In genomic region chr2:21910832-21911507, GRCh38 we compare ENCODE assay signal across 17 cellular contexts.
DNase-seq lines count a peak whose midpoint lies in the region; ATAC-seq and TF ChIP-seq lines count a peak whose summit lies in the region.
"Had no signal": no experiment of that assay in that cellular context is flagged by ENCODE, and none has a peak within 500 bp of the region (broad histone marks: within the 10 kb centered on the region; RNA-seq: fewer than 3 reads in every experiment).

No MANE protein-coding gene starts in this region.

- H3K27ac ChIP-seq in KMS-11 (no peak overlapping the region), fibroblast of lung (ENCODE audit: insufficient read depth, low read length) (no peak overlapping the region)
- H3K27ac ChIP-seq: GM23248 had no signal

- no peak for DNase-seq in fibroblast of lung (ENCODE audit: low read depth in 2 of 2)
- DNase-seq in head of caudate nucleus: no peak
- no peak for DNase-seq in LoVo (ENCODE audit: low spot score)
- no peak for DNase-seq in SHP77 (lab: John Stamatoyannopoulos, UW)
- DNase-seq: BE2C; CD4-positive, alpha-beta T cell; GM23248; Karpas-422; NCI-H187; NCI-H2171; NCI-H446; NCI-H69; T-helper 9 cell had no signal

- H3K27me3 ChIP-seq in KMS-11 (ENCODE audit: insufficient read depth, low read depth) (no peaks in the 10 kb centered on the region), fibroblast of lung (ENCODE audit: control insufficient read depth, insufficient read depth, low read length) (no peaks in the 10 kb centered on the region)
- H3K27me3 ChIP-seq: BE2C had no signal

- H3K4me3 ChIP-seq in KMS-11 (IDR thresholded peaks at IDR 0.05; ENCODE audit: insufficient read depth, low read depth, low read length): no peak overlapping the region
- H3K4me3 ChIP-seq in fibroblast of lung (replicated peaks in 1 of 4; ENCODE audit: control extremely low read depth in 1 of 4, insufficient read depth in 1 of 4, low read depth in 3 of 4, low read length in 4 of 4): peak overlapping the region in 1 of 4 experiments; percentile 25
- H3K4me3 ChIP-seq: GM23248 had no signal

- intact Hi-C loops in head of caudate nucleus (cut with DNase I): no loop called here

- TF ChIP-seq CTCF in KMS-11 (conservative IDR thresholded peaks at IDR 0.05; ENCODE audit: low read depth, low read length): no peak
- TF ChIP-seq CTCF in fibroblast of lung (conservative IDR thresholded peaks at IDR 0.05 in 1 of 2, IDR thresholded peaks at IDR 0.05 in 1 of 2; ENCODE audit: low read depth in 1 of 2, low read length in 2 of 2): no peak

- H3K79me2 ChIP-seq in KMS-11 (ENCODE audit: insufficient read depth, low read depth) (no peaks in the 10 kb centered on the region), fibroblast of lung (ENCODE audit: control insufficient read depth, insufficient read depth, low read length) (no peaks in the 10 kb centered on the region)

- H3K4me2 ChIP-seq in KMS-11 (peak overlapping the region; percentile 41), fibroblast of lung (ENCODE audit: extremely low read depth, insufficient read depth, low read length) (peak overlapping the region; percentile 27)

- ATAC-seq in GM18502 (IDR thresholded peaks at IDR 0.05; ENCODE audit: poor library complexity, unreplicated experiment) (peak; percentile 90), GM21717 (IDR thresholded peaks at IDR 0.05; ENCODE audit: unreplicated experiment) (peak; percentile 90)
- ATAC-seq: HCT116 had no signal

- H3K9me3 ChIP-seq in fibroblast of lung (ENCODE audit: control insufficient read depth, insufficient read depth, low read depth, low read length): no peaks in the 10 kb centered on the region
- H3K9me3 ChIP-seq: BE2C had no signal

- H3K36me3 ChIP-seq in KMS-11 (ENCODE audit: insufficient read depth): no peaks in the 10 kb centered on the region
- no peaks in the 10 kb centered on the region for H3K36me3 ChIP-seq in fibroblast of lung (ENCODE audit: control insufficient read depth, insufficient read depth, low read length)
- H3K36me3 ChIP-seq: BE2C had no signal

- H3K9ac ChIP-seq in KMS-11: no peak overlapping the region
- no peak overlapping the region for H3K9ac ChIP-seq in fibroblast of lung (ENCODE audit: insufficient read depth, low read length)
- H3K9ac ChIP-seq: GM23248 had no signal

- H2AFZ ChIP-seq in KMS-11 (ENCODE audit: low read depth): peak overlapping the region; percentile 72
- H2AFZ ChIP-seq in fibroblast of lung (ENCODE audit: low read length): no peak overlapping the region
- H2AFZ ChIP-seq: GM23248 had no signal

- H4K20me1 ChIP-seq in KMS-11 (ENCODE audit: insufficient read depth) (no peaks in the 10 kb centered on the region), fibroblast of lung (ENCODE audit: control insufficient read depth, extremely low read depth, insufficient read depth, low read length) (no peaks in the 10 kb centered on the region)

- H3K4me1 ChIP-seq in KMS-11 (ENCODE audit: low read depth, poor library complexity, severe bottlenecking) (peaks cover 5% of the 10 kb centered on the region), fibroblast of lung (ENCODE audit: control insufficient read depth, extremely low read depth, insufficient read depth, low read length) (no peaks in the 10 kb centered on the region)
- H3K4me1 ChIP-seq: BE2C had no signal
